Comparison of ENCODE assay signal across 23 cellular contexts in genomic region chr6:32847795-32848194, GRCh38. TPM values are rescaled to one million over a fixed set of nuclear protein-coding genes. Genes with fewer than 3 reads are reported as not detected.
DNase-seq lines count a peak whose midpoint lies in the region; ATAC-seq and TF ChIP-seq lines count a peak whose summit lies in the region.
"Had no signal": no experiment of that assay in that cellular context is flagged by ENCODE, and none has a peak within 500 bp of the region (broad histone marks: within the 10 kb centered on the region; RNA-seq: fewer than 3 reads in every experiment).

No MANE protein-coding gene starts in this region.

- H3K27me3 ChIP-seq in esophagus muscularis mucosa = no peaks in the 10 kb centered on the region
- H3K27me3 ChIP-seq: BLaER1, transverse colon had no signal

- 97% methylated on average over 6 of the region's 8 CpGs for WGBS in esophagus muscularis mucosa

- POLR2A ChIA-PET in naive thymus-derived CD8-positive, alpha-beta T cell (lab: Charles Lee) = no interaction called here

- intact Hi-C loops in esophagus muscularis mucosa (cut with DNase I) = no loop called here

- peaks cover 24 to 67% (median 61%) of the 10 kb centered on the region in 4 donors for H3K36me3 ChIP-seq in esophagus muscularis mucosa

- no peak for TF ChIP-seq POLR2A in esophagus muscularis mucosa (IDR thresholded peaks at IDR 0.05; ENCODE audit: low read depth)

- peaks cover 21 to 63% (median 44%) of the 10 kb centered on the region in 4 donors for H3K4me1 ChIP-seq in esophagus muscularis mucosa
- H3K4me1 ChIP-seq: parathyroid adenoma had no signal

- H3K9me3 ChIP-seq in esophagus muscularis mucosa = no peaks in the 10 kb centered on the region
- H3K9me3 ChIP-seq: BLaER1, transverse colon had no signal

- TF ChIP-seq CTCF in GM12864 (IDR thresholded peaks at IDR 0.05; ENCODE audit: low read depth, low read length, missing control alignments) = peak; percentile 18
- TF ChIP-seq CTCF in esophagus muscularis mucosa (IDR thresholded peaks at IDR 0.05) = no peak

- DNase-seq in T-helper 1 cell = no peak
- DNase-seq in GM12864 (ENCODE audit: low read depth) = no peak
- DNase-seq in naive thymus-derived CD8-positive, alpha-beta T cell = no peak
- no peak for DNase-seq in amniotic stem cell (lab: John Stamatoyannopoulos, UW)
- no peak for DNase-seq in esophagus muscularis mucosa (ENCODE audit: extremely low spot score)
- DNase-seq: activated CD4-positive, alpha-beta T cell treated with anti-CD3 and anti-CD28 coated beads, Interleukin-2, amount 50 U/mL, for 4 hours; glutamatergic neuron; H9; MV-4-11; NCI-H2029 treated with DMSO at 0.1 percent for 48 hours; NCI-H524; SIG-M5; small intestine; T1000; transverse colon had no signal

- H3K4me1 Mint-ChIP-seq in T-helper 1 cell treated with Interleukin-12 subunit alpha and Interleukin-12 subunit beta and Interleukin-4 antibody, amounts not matched to agents 30 μg/mL and 1 μg/mL, for 36 hours (ENCODE audit: low read depth) = peaks cover 76% of the 10 kb centered on the region
- peaks cover 42% of the 10 kb centered on the region for H3K4me1 Mint-ChIP-seq in activated T-helper 17 cell treated with anti-CD3 and anti-CD28 coated beads, Interleukin-2, amount 50 U/mL, for 72 hours
- peaks cover 55 to 86% (median 75%) of the 10 kb centered on the region in 4 donors for H3K4me1 Mint-ChIP-seq in naive thymus-derived CD8-positive, alpha-beta T cell

- ATAC-seq in activated T-helper 17 cell treated with anti-CD3 and anti-CD28 coated beads, Interleukin-2, amount 50 U/mL, for 72 hours (replicated peaks) = no peak
- no peak for ATAC-seq in naive thymus-derived CD8-positive, alpha-beta T cell
- no peak for ATAC-seq in HG03378 (IDR thresholded peaks at IDR 0.05; ENCODE audit: unreplicated experiment)
- ATAC-seq: esophagus mucosa, K562 had no signal

- H3K4me3 ChIP-seq in GM12864 (ENCODE audit: low read depth, low read length) = no peak overlapping the region
- no peak overlapping the region for H3K4me3 ChIP-seq in esophagus muscularis mucosa
- H3K4me3 ChIP-seq: BLaER1, K562, transverse colon had no signal

- H3K27ac ChIP-seq in esophagus muscularis mucosa (replicated peaks in 1 of 4) = no peak overlapping the region
- H3K27ac ChIP-seq: 22Rv1, BLaER1, parathyroid adenoma, transverse colon had no signal

- no peak for TF ChIP-seq EP300 in esophagus muscularis mucosa (IDR thresholded peaks at IDR 0.05)

- no peaks in the 10 kb centered on the region for H3K27me3 Mint-ChIP-seq in T-helper 1 cell treated with Interleukin-12 subunit alpha and Interleukin-12 subunit beta and Interleukin-4 antibody, amounts not matched to agents 30 μg/mL and 1 μg/mL, for 36 hours (ENCODE audit: low read depth)
- H3K27me3 Mint-ChIP-seq in activated T-helper 17 cell treated with anti-CD3 and anti-CD28 coated beads, Interleukin-2, amount 50 U/mL, for 72 hours = no peaks in the 10 kb centered on the region
- H3K27me3 Mint-ChIP-seq in naive thymus-derived CD8-positive, alpha-beta T cell = no peaks in the 10 kb centered on the region

- peaks cover 92% of the 10 kb centered on the region for H3K36me3 Mint-ChIP-seq in T-helper 1 cell treated with Interleukin-12 subunit alpha and Interleukin-12 subunit beta and Interleukin-4 antibody, amounts not matched to agents 30 μg/mL and 1 μg/mL, for 36 hours (ENCODE audit: low read depth)
- peaks cover 100% of the 10 kb centered on the region for H3K36me3 Mint-ChIP-seq in activated T-helper 17 cell treated with anti-CD3 and anti-CD28 coated beads, Interleukin-2, amount 50 U/mL, for 72 hours (ENCODE audit: low read depth)
- peaks cover 59 to 88% (median 81%) of the 10 kb centered on the region in 3 donors for H3K36me3 Mint-ChIP-seq in naive thymus-derived CD8-positive, alpha-beta T cell

- no peaks in the 10 kb centered on the region for H3K9me3 Mint-ChIP-seq in T-helper 1 cell treated with Interleukin-12 subunit alpha and Interleukin-12 subunit beta and Interleukin-4 antibody, amounts not matched to agents 30 μg/mL and 1 μg/mL, for 36 hours
- peaks cover 3% of the 10 kb centered on the region for H3K9me3 Mint-ChIP-seq in activated T-helper 17 cell treated with anti-CD3 and anti-CD28 coated beads, Interleukin-2, amount 50 U/mL, for 72 hours
- no peaks in the 10 kb centered on the region for H3K9me3 Mint-ChIP-seq in naive thymus-derived CD8-positive, alpha-beta T cell
- H3K9me3 Mint-ChIP-seq: H9 had no signal

- peak overlapping the region; percentile 72 for H3K27ac Mint-ChIP-seq in T-helper 1 cell treated with Interleukin-12 subunit alpha and Interleukin-12 subunit beta and Interleukin-4 antibody, amounts not matched to agents 30 μg/mL and 1 μg/mL, for 36 hours
- peak overlapping the region; percentile 100 for H3K27ac Mint-ChIP-seq in activated T-helper 17 cell treated with anti-CD3 and anti-CD28 coated beads, Interleukin-2, amount 50 U/mL, for 72 hours
- H3K27ac Mint-ChIP-seq in naive thymus-derived CD8-positive, alpha-beta T cell = peak overlapping the region; percentile 60 to 100 (median 100)
- H3K27ac Mint-ChIP-seq: H9 had no signal

- H3K4me3 Mint-ChIP-seq in T-helper 1 cell treated with Interleukin-12 subunit alpha and Interleukin-12 subunit beta and Interleukin-4 antibody, amounts not matched to agents 30 μg/mL and 1 μg/mL, for 36 hours = peak overlapping the region; percentile 65
- H3K4me3 Mint-ChIP-seq in activated T-helper 17 cell treated with anti-CD3 and anti-CD28 coated beads, Interleukin-2, amount 50 U/mL, for 72 hours = peak overlapping the region; percentile 95
- peak overlapping the region; percentile 76 to 100 (median 98) for H3K4me3 Mint-ChIP-seq in naive thymus-derived CD8-positive, alpha-beta T cell
- H3K4me3 Mint-ChIP-seq: H9 had no signal

RNA-seq across cellular contexts. Expression of gene PSMB8, which starts 3.9 kb away (rescaled TPM):
- total RNA-seq in activated T-helper 17 cell treated with anti-CD3 and anti-CD28 coated beads, Interleukin-2, amount 50 U/mL, for 72 hours = 100 to 1,000 TPM; 286 to 344 TPM
- total RNA-seq in naive thymus-derived CD8-positive, alpha-beta T cell = 100 to 1,000 TPM; 133 to 138 TPM
- polyA plus RNA-seq in naive thymus-derived CD8-positive, alpha-beta T cell = 100 to 1,000 TPM; 350 to 386 (median 386) TPM
- 10 to 100 TPM; 25.7 to 38.4 (median 32.4) TPM for total RNA-seq in esophagus muscularis mucosa

RNA-seq across cellular contexts. Expression of gene TAP1, which starts 5.7 kb away (rescaled TPM):
- 100 to 1,000 TPM; 302 to 387 TPM for total RNA-seq in activated T-helper 17 cell treated with anti-CD3 and anti-CD28 coated beads, Interleukin-2, amount 50 U/mL, for 72 hours
- 100 to 1,000 TPM; 113 TPM for total RNA-seq in naive thymus-derived CD8-positive, alpha-beta T cell
- polyA plus RNA-seq in naive thymus-derived CD8-positive, alpha-beta T cell = 100 to 1,000 TPM; 197 to 283 (median 230) TPM
- total RNA-seq in esophagus muscularis mucosa = 10 to 100 TPM; 28.7 to 45.7 (median 34.8) TPM

RNA-seq across cellular contexts. Expression of gene PSMB9, which starts 6.2 kb away (rescaled TPM):
- total RNA-seq in activated T-helper 17 cell treated with anti-CD3 and anti-CD28 coated beads, Interleukin-2, amount 50 U/mL, for 72 hours = 100 to 1,000 TPM; 203 to 215 TPM
- total RNA-seq in naive thymus-derived CD8-positive, alpha-beta T cell = 100 to 1,000 TPM; 102 to 104 TPM
- 100 to 1,000 TPM; 402 to 432 (median 424) TPM for polyA plus RNA-seq in naive thymus-derived CD8-positive, alpha-beta T cell
- total RNA-seq in esophagus muscularis mucosa = 10 to 100 TPM in 3 of 4 donors, 1 to 10 TPM in 1; 9.1 to 26.2 (median 20.5) TPM

RNA-seq across cellular contexts. Expression of gene TAP2, which starts 9.3 kb away (rescaled TPM):
- total RNA-seq in activated T-helper 17 cell treated with anti-CD3 and anti-CD28 coated beads, Interleukin-2, amount 50 U/mL, for 72 hours = 100 to 1,000 TPM in 1 of 2 donors, 10 to 100 TPM in 1; 94.0 to 169 TPM
- 100 to 1,000 TPM in 1 of 2 experiments, 10 to 100 TPM in 1; 96.2 to 117 TPM for total RNA-seq in naive thymus-derived CD8-positive, alpha-beta T cell
- 10 to 100 TPM; 24.2 to 36.6 (median 25.3) TPM for polyA plus RNA-seq in naive thymus-derived CD8-positive, alpha-beta T cell
- 10 to 100 TPM in 3 of 4 donors, 1 to 10 TPM in 1; 8.6 to 16.3 (median 13.4) TPM for total RNA-seq in esophagus muscularis mucosa

RNA-seq across cellular contexts. Expression of gene HLA-DOB, which starts 31.0 kb away (rescaled TPM):
- 1 to 10 TPM; 2.8 to 4.2 TPM for total RNA-seq in activated T-helper 17 cell treated with anti-CD3 and anti-CD28 coated beads, Interleukin-2, amount 50 U/mL, for 72 hours
- 1 to 10 TPM; 3.9 to 5.6 TPM for total RNA-seq in naive thymus-derived CD8-positive, alpha-beta T cell
- polyA plus RNA-seq in naive thymus-derived CD8-positive, alpha-beta T cell = under 1 TPM in 2 of 3 donors, not detected in 1; 0.43 to 0.75 TPM
- under 1 TPM in 3 of 4 donors, not detected in 1; 0.19 to 0.33 (median 0.29) TPM for total RNA-seq in esophagus muscularis mucosa
